Comparison of ENCODE assay signal across 31 cellular contexts in genomic region chr6:94088870-94089269, GRCh38.
DNase-seq lines count a peak whose midpoint lies in the region; ATAC-seq and TF ChIP-seq lines count a peak whose summit lies in the region.
"Had no signal": no experiment of that assay in that cellular context is flagged by ENCODE, and none has a peak within 500 bp of the region (broad histone marks: within the 10 kb centered on the region; RNA-seq: fewer than 3 reads in every experiment).

No MANE protein-coding gene starts in this region.

- peak overlapping the region; percentile 57 for H2BK15ac ChIP-seq in mesendoderm (replicated peaks; ENCODE audit: low read depth)

- H4K5ac ChIP-seq in mesendoderm (ENCODE audit: low read length) = no peak overlapping the region

- H3K27ac ChIP-seq in mesendoderm (ENCODE audit: low read depth, low read length) = no peak overlapping the region
- no peak overlapping the region for H3K27ac ChIP-seq in esophagus muscularis mucosa (replicated peaks in 1 of 4)
- H3K27ac ChIP-seq: 22Rv1; A549; BLaER1; BLaER1 treated with 17β-estradiol and CSF1 and Interleukin-3, amounts not matched to agents 10 nM and 100 nM; C4-2B had no signal

- intact Hi-C loops in left colon (cut with DNase I, micrococcal nuclease) (no loop called here), mucosa of descending colon (cut with DNase I, micrococcal nuclease) (no loop called here), esophagus muscularis mucosa (cut with DNase I) (no loop called here)

- H2AK5ac ChIP-seq in mesendoderm (ENCODE audit: low read length) = no peak overlapping the region

- TF ChIP-seq POLR2A in esophagus muscularis mucosa (IDR thresholded peaks at IDR 0.05; ENCODE audit: low read depth) = no peak

- H3K4ac ChIP-seq in mesendoderm (ENCODE audit: low read depth, low read length) = no peak overlapping the region

- no peak overlapping the region for H3K18ac ChIP-seq in mesendoderm (ENCODE audit: low read length)

- H3K23ac ChIP-seq in mesendoderm (ENCODE audit: low read length) = no peak overlapping the region

- H3K27me3 ChIP-seq in mesendoderm (ENCODE audit: insufficient read depth, low read length, poor library complexity) (no peaks in the 10 kb centered on the region), esophagus muscularis mucosa (no peaks in the 10 kb centered on the region)
- H3K27me3 ChIP-seq: BE2C; BLaER1; BLaER1 treated with 17β-estradiol and CSF1 and Interleukin-3, amounts not matched to agents 10 nM and 100 nM had no signal

- no peak overlapping the region for H3K56ac ChIP-seq in mesendoderm (ENCODE audit: low read length)

- TF ChIP-seq CTCF in mucosa of descending colon (IDR thresholded peaks at IDR 0.05) = no peak
- TF ChIP-seq CTCF in esophagus muscularis mucosa (IDR thresholded peaks at IDR 0.05) = no peak

- H3K9me3 ChIP-seq in mucosa of descending colon = no peaks in the 10 kb centered on the region
- no peaks in the 10 kb centered on the region for H3K9me3 ChIP-seq in esophagus muscularis mucosa
- H3K9me3 ChIP-seq: A549; BE2C; BLaER1; BLaER1 treated with 17β-estradiol and CSF1 and Interleukin-3, amounts not matched to agents 10 nM and 100 nM; Caco-2 had no signal

- H4K8ac ChIP-seq in mesendoderm (ENCODE audit: low read depth, low read length) = no peak overlapping the region

- no peak for TF ChIP-seq EP300 in esophagus muscularis mucosa (IDR thresholded peaks at IDR 0.05)

- H3K9ac ChIP-seq in mesendoderm (ENCODE audit: low read length) = no peak overlapping the region
- H3K9ac ChIP-seq: BLaER1; BLaER1 treated with 17β-estradiol and CSF1 and Interleukin-3, amounts not matched to agents 10 nM and 100 nM had no signal

- no peaks in the 10 kb centered on the region for H3K4me1 ChIP-seq in mesendoderm (ENCODE audit: control insufficient read depth, low read depth, low read length)
- H3K4me1 ChIP-seq in mucosa of descending colon (ENCODE audit: low read depth) = no peaks in the 10 kb centered on the region
- H3K4me1 ChIP-seq in esophagus muscularis mucosa = no peaks in the 10 kb centered on the region
- H3K4me1 ChIP-seq: A549; BE2C; BLaER1; BLaER1 treated with 17β-estradiol and CSF1 and Interleukin-3, amounts not matched to agents 10 nM and 100 nM; Caco-2 had no signal

- H3K79me1 ChIP-seq in mesendoderm (ENCODE audit: low read length) = no peaks in the 10 kb centered on the region

- ATAC-seq in left colon (peak; percentile 56), mucosa of descending colon (peak; percentile 64), HG02973 (IDR thresholded peaks at IDR 0.05; ENCODE audit: unreplicated experiment) (no peak), GM18870 (IDR thresholded peaks at IDR 0.05; ENCODE audit: unreplicated experiment) (no peak)
- ATAC-seq: A549; CD8-positive, alpha-beta T cell had no signal

- H3K4me2 ChIP-seq in mesendoderm (ENCODE audit: low read length) = no peak overlapping the region
- H3K4me2 ChIP-seq: A549; BLaER1; BLaER1 treated with 17β-estradiol and CSF1 and Interleukin-3, amounts not matched to agents 10 nM and 100 nM had no signal

- H3K79me2 ChIP-seq in mesendoderm (ENCODE audit: control insufficient read depth, insufficient read depth, low read length) = no peaks in the 10 kb centered on the region

- no peaks in the 10 kb centered on the region for H3K36me3 ChIP-seq in mesendoderm (ENCODE audit: control insufficient read depth, insufficient read depth, low read length)
- H3K36me3 ChIP-seq in mucosa of descending colon (ENCODE audit: low read depth) = no peaks in the 10 kb centered on the region
- H3K36me3 ChIP-seq in esophagus muscularis mucosa = no peaks in the 10 kb centered on the region
- H3K36me3 ChIP-seq: BE2C; BLaER1; BLaER1 treated with 17β-estradiol and CSF1 and Interleukin-3, amounts not matched to agents 10 nM and 100 nM had no signal

- H3K4me3 ChIP-seq in mesendoderm (ENCODE audit: low read length) (no peak overlapping the region), mucosa of descending colon (no peak overlapping the region), esophagus muscularis mucosa (no peak overlapping the region)
- H3K4me3 ChIP-seq: A549; BLaER1; BLaER1 treated with 17β-estradiol and CSF1 and Interleukin-3, amounts not matched to agents 10 nM and 100 nM had no signal

- H2BK5ac ChIP-seq in mesendoderm (ENCODE audit: low read length) = peak overlapping the region; percentile 34

- H2BK120ac ChIP-seq in mesendoderm (ENCODE audit: low read depth, low read length) = no peak overlapping the region

- DNase-seq in left colon (no peak), mesendoderm (no peak), mucosa of descending colon (no peak), esophagus muscularis mucosa (ENCODE audit: extremely low spot score) (no peak)
- DNase-seq: 8988T; ACHN; AML-193; BE2C; C1 segment of cervical spinal cord; Caco-2; Calu3; CD4-positive, alpha-beta memory T cell; CD4-positive, alpha-beta T cell; CD4-positive, CD25-positive, alpha-beta regulatory T cell; CD8-positive, alpha-beta memory T cell; CD8-positive, alpha-beta T cell; COR-L47; DMS 273 treated with DMSO at 0.1 percent for 48 hours; DMS153; DMS53; DMS79; DMS79 treated with DMSO at 0.1 percent for 48 hours; DND-41; EL had no signal

Comparison
In these comparisons a context has a peak if more than half of its experiments do, and no peak if none do; other contexts are left out.
1. ATAC-seq: peak in left colon (single experiment) and mucosa of descending colon (single experiment); none in HG02973 (single experiment) and GM18870 (single experiment).